ENCODE assay signal across 8 cellular contexts in genomic region chr7:149422065-149422913, GRCh38. TPM values are rescaled to one million over a fixed set of nuclear protein-coding genes. Genes with fewer than 3 reads are reported as not detected.
A peak's percentile ranks its signal among the peaks of the same experiment; 100 is the strongest.
DNase-seq lines count a peak whose midpoint lies in the region; ATAC-seq and TF ChIP-seq lines count a peak whose summit lies in the region.

No MANE protein-coding gene starts in this region.

- ATAC-seq in GM21723 (IDR thresholded peaks at IDR 0.05; ENCODE audit: unreplicated experiment) (peak; percentile 93), Right ventricle myocardium inferior (peak; percentile 94), upper lobe of right lung (peak; percentile 98)

- POLR2A ChIA-PET in RWPE1 (lab: Yijun Ruan, JAX; ENCODE audit: low non-redundant PET), result no interaction called here

- H3K4me3 Mint-ChIP-seq in activated naive CD4-positive, alpha-beta T cell treated with anti-CD3 and anti-CD28 coated beads for 36 hours, result peak overlapping the region; percentile 67

- H3K4me3 ChIP-seq in prostate gland (peak overlapping the region; percentile 24 to 38), upper lobe of right lung (peak overlapping the region; percentile 54)

- no peaks in the 10 kb centered on the region for H3K9me3 ChIP-seq in prostate gland
- no peaks in the 10 kb centered on the region for H3K9me3 ChIP-seq in upper lobe of right lung

- peaks cover 2% of the 10 kb centered on the region for H3K27me3 Mint-ChIP-seq in activated naive CD4-positive, alpha-beta T cell treated with anti-CD3 and anti-CD28 coated beads for 36 hours (ENCODE audit: low read depth)

- TF ChIP-seq POLR2A in prostate gland (IDR thresholded peaks at IDR 0.05), result no peak

- peak; percentile 64 for DNase-seq in ELR (ENCODE audit: low read depth)
- DNase-seq in KG1 (lab: John Stamatoyannopoulos, UW), result peak; percentile 3
- DNase-seq in RWPE1 (ENCODE audit: low spot score), result peak; percentile 77
- peak; percentile 66 for DNase-seq in activated naive CD4-positive, alpha-beta T cell treated with anti-CD3 and anti-CD28 coated beads for 36 hours
- DNase-seq in Right ventricle myocardium inferior (ENCODE audit: missing footprints), result peak; percentile 90
- DNase-seq in prostate gland (ENCODE audit: low spot score), result peak; percentile 41
- peak; percentile 89 for DNase-seq in upper lobe of right lung

- intact Hi-C loops in activated naive CD4-positive, alpha-beta T cell treated with anti-CD3 and anti-CD28 coated beads for 36 hours (cut with micrococcal nuclease), result loop anchor here (1.0 to 10.0 kb wide), 13 partner anchors 38 to 435 kb away; partner anchors contain the start of genes ZNF212, ZNF398, ZNF425 and ZNF746
- intact Hi-C loops in Right ventricle myocardium inferior (cut with DNase I), result loop anchor here (10.0 kb wide), 1 partner anchor 203 kb away; no protein-coding TSS in a partner anchor
- intact Hi-C loops in prostate gland (cut with DNase I), result no loop called here
- intact Hi-C loops in upper lobe of right lung (cut with DNase I), result no loop called here

- TF ChIP-seq CTCF in RWPE1 (conservative IDR thresholded peaks at IDR 0.05; ENCODE audit: low read depth) (peak; percentile 99), prostate gland (IDR thresholded peaks at IDR 0.05) (peak; percentile 45 to 90 (median 68)), upper lobe of right lung (IDR thresholded peaks at IDR 0.05) (peak; percentile 45)

- WGBS in prostate gland, result 5% methylated on average over 66 of the region's 71 CpGs

- H3K27ac ChIP-seq in RWPE1 (peak overlapping the region; percentile 38), prostate gland (peak overlapping the region; percentile 49 to 51), upper lobe of right lung (peak overlapping the region; percentile 58)

- H3K4me1 ChIP-seq in prostate gland (replicated peaks), result no peaks in the 10 kb centered on the region
- peaks cover 7% of the 10 kb centered on the region for H3K4me1 ChIP-seq in upper lobe of right lung

- H3K27me3 ChIP-seq in prostate gland (replicated peaks; ENCODE audit: insufficient read depth) (no peaks in the 10 kb centered on the region), upper lobe of right lung (no peaks in the 10 kb centered on the region)

- CTCF ChIA-PET in RWPE1 (lab: Yijun Ruan, JAX), result interaction anchor here (0.7 to 1.8 kb wide), 5 partner anchors 15 to 622 kb away, joined by 3 to 7 read pairs (median 4); no protein-coding TSS in a partner anchor
- CTCF ChIA-PET in activated naive CD4-positive, alpha-beta T cell treated with anti-CD3 and anti-CD28 coated beads for 36 hours (lab: Charles Lee), result interaction anchor here (0.5 to 2.6 kb wide), 26 partner anchors 8 to 415 kb away, joined by 3 to 13 read pairs (median 3); partner anchors contain the start of genes ZNF282, ZNF398 and ZNF777

- peaks cover 7% of the 10 kb centered on the region for H3K4me1 Mint-ChIP-seq in activated naive CD4-positive, alpha-beta T cell treated with anti-CD3 and anti-CD28 coated beads for 36 hours (ENCODE audit: low read depth)

- H3K9me3 Mint-ChIP-seq in activated naive CD4-positive, alpha-beta T cell treated with anti-CD3 and anti-CD28 coated beads for 36 hours, result no peaks in the 10 kb centered on the region

- H3K36me3 ChIP-seq in prostate gland (no peaks in the 10 kb centered on the region), upper lobe of right lung (no peaks in the 10 kb centered on the region)

- no peaks in the 10 kb centered on the region for H3K36me3 Mint-ChIP-seq in activated naive CD4-positive, alpha-beta T cell treated with anti-CD3 and anti-CD28 coated beads for 36 hours (ENCODE audit: low read depth)

- peak overlapping the region; percentile 65 for H3K27ac Mint-ChIP-seq in activated naive CD4-positive, alpha-beta T cell treated with anti-CD3 and anti-CD28 coated beads for 36 hours

RNA-seq across cellular contexts. Expression of gene ZNF777, which starts 38.6 kb away (rescaled TPM):
- 1 to 10 TPM; 8.7 to 9.7 TPM for total RNA-seq in activated naive CD4-positive, alpha-beta T cell treated with anti-CD3 and anti-CD28 coated beads for 36 hours
- 7.2 TPM for total RNA-seq in Right ventricle myocardium inferior
- 10 to 100 TPM; 19.5 to 26.2 TPM for total RNA-seq in prostate gland
- total RNA-seq in upper lobe of right lung, result 11.3 TPM

Comparison
In these comparisons a context has a peak if more than half of its experiments do, and no peak if none do; other contexts are left out.
1. Peak in every context shown above with its lines: DNase-seq, ATAC-seq, H3K4me3 ChIP-seq and H3K27ac ChIP-seq.
2. DNase-seq: peak in every context shown above with its lines; median percentile 90 in Right ventricle myocardium inferior; 89 in upper lobe of right lung; 77 in RWPE1; 66 in activated naive CD4-positive, alpha-beta T cell treated with anti-CD3 and anti-CD28 coated beads for 36 hours; 64 in ELR; 41 in prostate gland; 3 in KG1.
3. CTCF ChIP-seq: peak in every context shown above with its lines; median percentile 99 in RWPE1; 68 in prostate gland; 45 in upper lobe of right lung.
4. intact Hi-C loops: an anchor here in activated naive CD4-positive, alpha-beta T cell treated with anti-CD3 and anti-CD28 coated beads for 36 hours (1.0 to 10.0 kb wide) and Right ventricle myocardium inferior (10.0 kb wide); none called in prostate gland and upper lobe of right lung.